Comparison of ENCODE assay signal across 8 cellular contexts in the genomic region with DNA sequence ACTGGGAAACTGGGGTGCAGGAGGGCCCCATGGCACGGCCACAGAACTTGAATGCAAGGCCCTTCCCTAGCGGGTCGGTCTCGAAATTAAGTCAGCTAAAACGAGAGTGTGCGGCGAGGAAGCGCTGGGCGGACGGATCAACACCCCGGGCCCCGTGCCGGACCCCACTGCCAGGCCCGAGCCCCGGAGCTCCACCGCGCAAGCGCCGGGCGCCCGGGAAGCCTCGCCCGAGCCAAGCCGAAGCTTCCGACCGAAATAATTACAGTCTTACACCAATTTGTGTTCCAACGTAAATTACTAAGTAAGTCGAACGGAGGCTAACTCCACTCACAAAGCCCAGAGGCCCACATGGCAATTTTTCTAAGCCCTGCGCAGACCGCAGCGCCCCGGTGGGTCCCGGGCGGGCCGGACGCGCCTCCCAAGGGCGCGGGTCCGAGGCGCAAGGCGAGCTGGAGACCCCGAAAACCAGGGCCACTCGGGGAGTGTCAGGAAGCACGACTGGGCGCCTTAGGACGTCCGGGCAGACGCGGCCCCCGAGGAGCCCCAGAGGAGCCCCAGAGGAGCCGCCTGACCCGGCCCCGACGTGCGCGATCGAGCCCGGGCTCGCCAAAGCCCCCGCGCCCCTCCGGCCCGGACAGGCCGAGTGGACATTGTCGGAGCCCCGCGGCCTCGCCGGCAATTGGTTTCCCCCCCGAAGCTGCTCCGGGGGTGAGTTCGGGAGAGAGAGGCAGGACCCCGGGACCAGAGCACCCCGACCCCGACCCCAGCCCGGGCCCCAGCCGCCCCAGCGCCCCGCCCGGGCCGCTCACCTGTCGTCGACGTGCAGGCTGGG. TPM values are rescaled to one million over a fixed set of nuclear protein-coding genes. Genes with fewer than 3 reads are reported as not detected.
DNase-seq lines count a peak whose midpoint lies in the region; ATAC-seq and TF ChIP-seq lines count a peak whose summit lies in the region.

No MANE protein-coding gene starts in this region.

- H3K36me3 ChIP-seq in GM23248 (ENCODE audit: low read depth) (no peaks in the 10 kb centered on the region), right atrium auricular region (no peaks in the 10 kb centered on the region), psoas muscle (ENCODE audit: insufficient read depth in 1 of 2, low read depth in 1 of 2) (no peaks in the 10 kb centered on the region)

- WGBS in GM23248 (ENCODE audit: low coverage in 1 of 2, low lambda C conversion rate in 2 of 2, missing lambda C conversion rate in 2 of 2), 2 experiments = 15 to 18% methylated on average over 62 to 79 of the region's 86 CpGs
- 24 to 35% (median 30%) methylated on average over 69 to 86 of the region's 86 CpGs for WGBS in psoas muscle, 3 donors

- H3K79me2 ChIP-seq in GM23248 (ENCODE audit: insufficient read depth) = no peaks in the 10 kb centered on the region

- H2AFZ ChIP-seq in GM23248 = peak overlapping the region; percentile 65

- POLR2A ChIA-PET in T-cell (lab: Charles Lee) = interaction anchor here in 1 of 2 donors (0.5 kb wide), 1 partner anchor 816 kb away, joined by 3 read pairs; no protein-coding TSS in a partner anchor

- H3K27me3 Mint-ChIP-seq in T-cell = peaks cover 48 to 84% of the 10 kb centered on the region in 2 donors

- H3K9ac ChIP-seq in GM23248 = peak overlapping the region; percentile 77

- H3K4me3 Mint-ChIP-seq in T-cell = peak overlapping the region in 2 of 3 donors; percentile 41 to 90

- H3K9me3 ChIP-seq in GM23248 (ENCODE audit: low read depth) = no peaks in the 10 kb centered on the region
- no peaks in the 10 kb centered on the region for H3K9me3 ChIP-seq in right atrium auricular region
- H3K9me3 ChIP-seq in psoas muscle = no peaks in the 10 kb centered on the region

- H3K27me3 ChIP-seq in GM23248 (replicated peaks; ENCODE audit: insufficient read depth) (peaks cover 10% of the 10 kb centered on the region; the same call in 1 of the 2 replicates), right atrium auricular region (peaks cover 5 to 30% of the 10 kb centered on the region in 2 donors), psoas muscle (ENCODE audit: insufficient read depth in 3 of 3, low read length in 2 of 3) (peaks cover 0 to 96% (median 28%) of the 10 kb centered on the region in 3 donors)

- H3K9me2 ChIP-seq in GM23248 (ENCODE audit: insufficient read depth) = no peaks in the 10 kb centered on the region

- H3K4me1 ChIP-seq in GM23248 (ENCODE audit: insufficient read depth) (peaks cover 17% of the 10 kb centered on the region), right atrium auricular region (peaks cover 0 to 47% of the 10 kb centered on the region in 2 donors), psoas muscle (peaks cover 3% of the 10 kb centered on the region)

- ATAC-seq in T-cell (replicated peaks in 1 of 4) (no peak), psoas muscle (no peak), HG02759 (IDR thresholded peaks at IDR 0.05; ENCODE audit: unreplicated experiment) (no peak), GM18907 (IDR thresholded peaks at IDR 0.05; ENCODE audit: unreplicated experiment) (no peak)

- peak overlapping the region; percentile 81 for H3K4me2 ChIP-seq in GM23248 (ENCODE audit: unreplicated experiment)

- H3K27ac Mint-ChIP-seq in T-cell = no peak overlapping the region

- CTCF ChIA-PET in T-cell (lab: Charles Lee) = interaction anchor here in 1 of 2 donors (1.0 kb wide), 1 partner anchor 21 kb away, joined by 5 read pairs; no protein-coding TSS in a partner anchor

- H3K36me3 Mint-ChIP-seq in T-cell = no peaks in the 10 kb centered on the region

- no peak overlapping the region for H3K27ac ChIP-seq in GM23248
- H3K27ac ChIP-seq in right atrium auricular region = peak overlapping the region; percentile 61 to 68
- H3K27ac ChIP-seq in psoas muscle = no peak overlapping the region

- peaks cover 29 to 41% (median 31%) of the 10 kb centered on the region in 3 donors for H3K4me1 Mint-ChIP-seq in T-cell

- TF ChIP-seq CTCF in right atrium auricular region (IDR thresholded peaks at IDR 0.05) (no peak), psoas muscle (IDR thresholded peaks at IDR 0.05) (no peak)

- H3K4me3 ChIP-seq in GM23248 (peak overlapping the region; percentile 64), right atrium auricular region (peak overlapping the region; percentile 49 to 55), psoas muscle (peak overlapping the region; percentile 25)

- peaks cover 8% of the 10 kb centered on the region for H3F3A ChIP-seq in GM23248 (ENCODE audit: insufficient read depth)

- no peaks in the 10 kb centered on the region for H3K9me3 Mint-ChIP-seq in T-cell

- in situ Hi-C loops in GM23248 (cut with MboI) = no loop called here

- intact Hi-C loops in psoas muscle (cut with DNase I) = no loop called here

- H4K20me1 ChIP-seq in GM23248 (ENCODE audit: insufficient read depth) = no peaks in the 10 kb centered on the region

- DNase-seq in GM23248 (peak; percentile 37), T-cell (no peak), right atrium auricular region (ENCODE audit: low spot score) (no peak), psoas muscle (no peak), SIG-M5 (lab: John Stamatoyannopoulos, UW) (no peak), HuH-7 (ENCODE audit: low spot score) (no peak)

RNA-seq across cellular contexts. Expression of gene RIPK4, which starts 0.6 kb away (rescaled TPM):
- total RNA-seq in GM23248 (2014; rRNA removed; shearing (Covaris generic)) = 0.54 and 1.0 TPM in 2 replicates
- polyA plus RNA-seq in GM23248 (2016; fragmentation: Nextera tagmentation; extraction: Ambion mirVana) (0.43 and 0.46 TPM in 2 replicates), psoas muscle (under 1 TPM in 1 of 3 donors, not detected in 2; 0.01 TPM)
- total RNA-seq in T-cell (1 to 10 TPM in 2 of 5 donors, under 1 TPM in 3; 0.30 to 2.1 (median 0.63) TPM), right atrium auricular region (1 to 10 TPM; 2.1 to 3.5 TPM), psoas muscle (not detected)

Comparison
In these comparisons a context has a peak if more than half of its experiments do, and no peak if none do; other contexts are left out.
1. H3K27ac ChIP-seq: peak in right atrium auricular region (2 of 2); none in GM23248 (single experiment) and psoas muscle (single experiment).
2. Peak in every context shown above with its lines, with median percentiles within 50 percentile points of each other: H3K4me3 ChIP-seq.